Comparison of ENCODE assay signal across 8 cellular contexts in genomic region chr6:52724406-52725121, GRCh38. TPM values are rescaled to one million over a fixed set of nuclear protein-coding genes. Genes with fewer than 3 reads are reported as not detected.
DNase-seq lines count a peak whose midpoint lies in the region; ATAC-seq lines count a peak whose summit lies in the region.

No MANE protein-coding gene starts in this region.

- no peaks in the 10 kb centered on the region for H3K4me1 ChIP-seq in CD4-positive, alpha-beta memory T cell (ENCODE audit: insufficient read depth, low read length)

- H3K27ac Mint-ChIP-seq in CD4-positive, alpha-beta memory T cell = no peak overlapping the region
- no peak overlapping the region for H3K27ac Mint-ChIP-seq in activated CD4-positive, alpha-beta T cell treated with anti-CD3 and anti-CD28 coated beads, Interleukin-2, amount 10 ng/mL, durations not matched to agents 7 days and 5 days
- no peak overlapping the region for H3K27ac Mint-ChIP-seq in stimulated activated effector memory CD8-positive, alpha-beta T cell treated with anti-CD3 and anti-CD28 coated beads, Interleukin-12 subunit alpha, Interleukin-12 subunit beta, amount 100 ng/mL, for 72 hours

- DNase-seq in CD4-positive, alpha-beta memory T cell = peak; percentile 8 to 48 (median 23)
- DNase-seq in GM19240 (ENCODE audit: insufficient read length, low spot score) = peak; percentile 59
- DNase-seq in NCI-H526 treated with DMSO at 0.1 percent for 48 hours (lab: John Stamatoyannopoulos, UW) = peak; percentile 16
- DNase-seq in activated CD4-positive, alpha-beta T cell treated with anti-CD3 and anti-CD28 coated beads, Interleukin-2, amount 10 ng/mL, durations not matched to agents 7 days and 5 days = peak; percentile 55
- DNase-seq in effector CD8-positive, alpha-beta T cell (lab: John Stamatoyannopoulos, UW) = peak; percentile 12
- peak; percentile 29 for DNase-seq in middle frontal gyrus (ENCODE audit: extremely low spot score, low spot score)
- peak; percentile 27 to 68 for DNase-seq in stimulated activated effector memory CD8-positive, alpha-beta T cell treated with anti-CD3 and anti-CD28 coated beads, Interleukin-12 subunit alpha, Interleukin-12 subunit beta, amount 100 ng/mL, for 72 hours (ENCODE audit: low spot score in 2 of 2)

- POLR2A ChIA-PET in CD4-positive, alpha-beta memory T cell (lab: Charles Lee; ENCODE audit: partially characterized antibody) = no interaction called here
- POLR2A ChIA-PET in activated CD4-positive, alpha-beta T cell treated with anti-CD3 and anti-CD28 coated beads, Interleukin-2, amount 10 ng/mL, durations not matched to agents 7 days and 5 days (lab: Charles Lee) = no interaction called here

- H3K36me3 Mint-ChIP-seq in CD4-positive, alpha-beta memory T cell = no peaks in the 10 kb centered on the region
- H3K36me3 Mint-ChIP-seq in activated CD4-positive, alpha-beta T cell treated with anti-CD3 and anti-CD28 coated beads, Interleukin-2, amount 10 ng/mL, durations not matched to agents 7 days and 5 days (ENCODE audit: low read depth) = no peaks in the 10 kb centered on the region
- H3K36me3 Mint-ChIP-seq in stimulated activated effector memory CD8-positive, alpha-beta T cell treated with anti-CD3 and anti-CD28 coated beads, Interleukin-12 subunit alpha, Interleukin-12 subunit beta, amount 100 ng/mL, for 72 hours = no peaks in the 10 kb centered on the region

- H3K9me3 ChIP-seq in CD4-positive, alpha-beta memory T cell (ENCODE audit: control insufficient read depth in 1 of 2, low read length in 2 of 2) = no peaks in the 10 kb centered on the region

- H3K4me3 Mint-ChIP-seq in CD4-positive, alpha-beta memory T cell = no peak overlapping the region
- no peak overlapping the region for H3K4me3 Mint-ChIP-seq in activated CD4-positive, alpha-beta T cell treated with anti-CD3 and anti-CD28 coated beads, Interleukin-2, amount 10 ng/mL, durations not matched to agents 7 days and 5 days
- H3K4me3 Mint-ChIP-seq in stimulated activated effector memory CD8-positive, alpha-beta T cell treated with anti-CD3 and anti-CD28 coated beads, Interleukin-12 subunit alpha, Interleukin-12 subunit beta, amount 100 ng/mL, for 72 hours = no peak overlapping the region

- H3K27ac ChIP-seq in CD4-positive, alpha-beta memory T cell (ENCODE audit: low read depth, low read length) = no peak overlapping the region

- no peaks in the 10 kb centered on the region for H3K4me1 Mint-ChIP-seq in CD4-positive, alpha-beta memory T cell
- H3K4me1 Mint-ChIP-seq in activated CD4-positive, alpha-beta T cell treated with anti-CD3 and anti-CD28 coated beads, Interleukin-2, amount 10 ng/mL, durations not matched to agents 7 days and 5 days = no peaks in the 10 kb centered on the region
- peaks cover 6% of the 10 kb centered on the region for H3K4me1 Mint-ChIP-seq in stimulated activated effector memory CD8-positive, alpha-beta T cell treated with anti-CD3 and anti-CD28 coated beads, Interleukin-12 subunit alpha, Interleukin-12 subunit beta, amount 100 ng/mL, for 72 hours

- ATAC-seq in HG03280 (IDR thresholded peaks at IDR 0.05; ENCODE audit: unreplicated experiment) = peak; percentile 99
- ATAC-seq in stimulated activated effector memory CD8-positive, alpha-beta T cell treated with anti-CD3 and anti-CD28 coated beads, Interleukin-12 subunit alpha, Interleukin-12 subunit beta, amount 100 ng/mL, for 72 hours = peak; percentile 88

- H3K4me3 ChIP-seq in CD4-positive, alpha-beta memory T cell (ENCODE audit: low read length in 2 of 2) = no peak overlapping the region

- H3K27me3 Mint-ChIP-seq in CD4-positive, alpha-beta memory T cell = peaks cover 2 to 5% of the 10 kb centered on the region in 2 donors
- peaks cover 4% of the 10 kb centered on the region for H3K27me3 Mint-ChIP-seq in activated CD4-positive, alpha-beta T cell treated with anti-CD3 and anti-CD28 coated beads, Interleukin-2, amount 10 ng/mL, durations not matched to agents 7 days and 5 days

- H3K9me3 Mint-ChIP-seq in CD4-positive, alpha-beta memory T cell = no peaks in the 10 kb centered on the region
- no peaks in the 10 kb centered on the region for H3K9me3 Mint-ChIP-seq in activated CD4-positive, alpha-beta T cell treated with anti-CD3 and anti-CD28 coated beads, Interleukin-2, amount 10 ng/mL, durations not matched to agents 7 days and 5 days
- no peaks in the 10 kb centered on the region for H3K9me3 Mint-ChIP-seq in stimulated activated effector memory CD8-positive, alpha-beta T cell treated with anti-CD3 and anti-CD28 coated beads, Interleukin-12 subunit alpha, Interleukin-12 subunit beta, amount 100 ng/mL, for 72 hours

- no peaks in the 10 kb centered on the region for H3K36me3 ChIP-seq in CD4-positive, alpha-beta memory T cell (ENCODE audit: insufficient read depth, low read length)

- no peaks in the 10 kb centered on the region for H3K27me3 ChIP-seq in CD4-positive, alpha-beta memory T cell (ENCODE audit: insufficient read depth, low read length)

- CTCF ChIA-PET in CD4-positive, alpha-beta memory T cell (lab: Charles Lee; ENCODE audit: partially characterized antibody) = interaction anchor here (1.0 kb wide), 1 partner anchor 9 kb away, joined by 3 read pairs; no protein-coding TSS in a partner anchor
- CTCF ChIA-PET in activated CD4-positive, alpha-beta T cell treated with anti-CD3 and anti-CD28 coated beads, Interleukin-2, amount 10 ng/mL, durations not matched to agents 7 days and 5 days (lab: Charles Lee) = interaction anchor here (1.0 to 1.4 kb wide), 2 partner anchors 12 to 341 kb away, joined by 3 to 4 read pairs; partner anchors contain the start of gene FBXO9

- intact Hi-C loops in CD4-positive, alpha-beta memory T cell (cut with micrococcal nuclease) = no loop called here

RNA-seq across cellular contexts. Expression of gene GSTA2, which starts 38.7 kb away (rescaled TPM):
- not detected for total RNA-seq in CD4-positive, alpha-beta memory T cell
- polyA plus RNA-seq in CD4-positive, alpha-beta memory T cell = not detected
- not detected for total RNA-seq in activated CD4-positive, alpha-beta T cell treated with anti-CD3 and anti-CD28 coated beads, Interleukin-2, amount 10 ng/mL, durations not matched to agents 7 days and 5 days

RNA-seq across cellular contexts. Expression of gene TMEM14A, which starts 53.7 kb away (rescaled TPM):
- 10 to 100 TPM in 1 of 2 experiments, 1 to 10 TPM in 1; 9.5 to 10.0 TPM for total RNA-seq in CD4-positive, alpha-beta memory T cell
- 10 to 100 TPM; 30.7 to 58.1 TPM for polyA plus RNA-seq in CD4-positive, alpha-beta memory T cell
- 10 to 100 TPM; 22.5 to 25.3 TPM for total RNA-seq in activated CD4-positive, alpha-beta T cell treated with anti-CD3 and anti-CD28 coated beads, Interleukin-2, amount 10 ng/mL, durations not matched to agents 7 days and 5 days
